Comparison of ENCODE assay signal across 8 cellular contexts in genomic region chr12:39764944-39765560, GRCh38.
DNase-seq lines count a peak whose midpoint lies in the region; ATAC-seq, FAIRE-seq and TF ChIP-seq lines count a peak whose summit lies in the region.

No MANE protein-coding gene starts in this region.

- H3K27ac ChIP-seq in kidney (ENCODE audit: low read depth in 2 of 2, low read length in 2 of 2), result no peak overlapping the region

- H3K9ac ChIP-seq in kidney (ENCODE audit: low read length in 2 of 2), result no peak overlapping the region

- ATAC-seq in stimulated activated naive CD8-positive, alpha-beta T cell treated with anti-CD3 and anti-CD28 coated beads, Interleukin-15, amount 100 ng/mL, for 72 hours, result peak; percentile 59
- no peak for ATAC-seq in stimulated activated naive CD8-positive, alpha-beta T cell treated with anti-CD3 and anti-CD28 coated beads, Interleukin-15, Interleukin-2, amounts not matched to agents 100 U/mL and 50 U/mL, for 24 hours

- no peaks in the 10 kb centered on the region for H3K4me1 ChIP-seq in kidney (ENCODE audit: control insufficient read depth in 1 of 2, insufficient read depth in 1 of 2, low read depth in 1 of 2, low read length in 2 of 2)

- H3K27ac Mint-ChIP-seq in stimulated activated naive CD8-positive, alpha-beta T cell treated with anti-CD3 and anti-CD28 coated beads, Interleukin-15, amount 100 ng/mL, for 72 hours, result no peak overlapping the region
- H3K27ac Mint-ChIP-seq in HFFc6 (no peak overlapping the region), brain (no peak overlapping the region), type B pancreatic cell (no peak overlapping the region)

- H3K27me3 Mint-ChIP-seq in stimulated activated naive CD8-positive, alpha-beta T cell treated with anti-CD3 and anti-CD28 coated beads, Interleukin-15, amount 100 ng/mL, for 72 hours, result no peaks in the 10 kb centered on the region
- H3K27me3 Mint-ChIP-seq in HFFc6 (ENCODE audit: insufficient read depth) (no peaks in the 10 kb centered on the region), brain (peaks cover 2% of the 10 kb centered on the region), type B pancreatic cell (no peaks in the 10 kb centered on the region)

- H3K4me1 Mint-ChIP-seq in stimulated activated naive CD8-positive, alpha-beta T cell treated with anti-CD3 and anti-CD28 coated beads, Interleukin-15, amount 100 ng/mL, for 72 hours, result no peaks in the 10 kb centered on the region
- H3K4me1 Mint-ChIP-seq in HFFc6 (ENCODE audit: low read depth), result no peaks in the 10 kb centered on the region
- H3K4me1 Mint-ChIP-seq in brain, result no peaks in the 10 kb centered on the region
- no peaks in the 10 kb centered on the region for H3K4me1 Mint-ChIP-seq in type B pancreatic cell (ENCODE audit: unreplicated experiment)

- peak; percentile 87 for FAIRE-seq in kidney (lab: Jason Lieb, UNC)

- H3K36me3 ChIP-seq in kidney (ENCODE audit: control insufficient read depth in 1 of 2, insufficient read depth in 2 of 2, low read length in 2 of 2), result peaks cover 0 to 4% of the 10 kb centered on the region in 2 donors

- H3K4me3 Mint-ChIP-seq in stimulated activated naive CD8-positive, alpha-beta T cell treated with anti-CD3 and anti-CD28 coated beads, Interleukin-15, amount 100 ng/mL, for 72 hours, result no peak overlapping the region
- no peak overlapping the region for H3K4me3 Mint-ChIP-seq in HFFc6
- H3K4me3 Mint-ChIP-seq in brain, result no peak overlapping the region
- no peak overlapping the region for H3K4me3 Mint-ChIP-seq in type B pancreatic cell

- TF ChIP-seq CTCF in HFFc6 (IDR thresholded peaks at IDR 0.05) (peak; percentile 74), brain (conservative IDR thresholded peaks at IDR 0.05) (peak; percentile 83 to 90), kidney (IDR thresholded peaks at IDR 0.05; ENCODE audit: borderline replicate concordance, extremely low read depth, insufficient read depth) (peak; percentile 73), type B pancreatic cell (conservative IDR thresholded peaks at IDR 0.05) (peak; percentile 85)

- intact Hi-C loops in kidney (cut with DNase I), result loop anchor here (10.0 kb wide), 1 partner anchor 230 kb away; no protein-coding TSS in a partner anchor

- H3K9me3 ChIP-seq in kidney (ENCODE audit: control insufficient read depth in 1 of 2, low read length in 2 of 2), result no peaks in the 10 kb centered on the region

- DNase-seq in stimulated activated naive CD8-positive, alpha-beta T cell treated with anti-CD3 and anti-CD28 coated beads, Interleukin-15, amount 100 ng/mL, for 72 hours, result no peak
- no peak for DNase-seq in stimulated activated naive CD8-positive, alpha-beta T cell treated with anti-CD3 and anti-CD28 coated beads, Interleukin-15, Interleukin-2, amounts not matched to agents 100 U/mL and 50 U/mL, for 24 hours
- peak; percentile 18 for DNase-seq in HFFc6
- peak; percentile 22 for DNase-seq in NCI-H2171 (lab: John Stamatoyannopoulos, UW)
- no peak for DNase-seq in kidney
- DNase-seq in type B pancreatic cell (ENCODE audit: extremely low spot score, unreplicated experiment), result no peak
- no peak for DNase-seq in activated T-cell treated with anti-CD3 and anti-CD28 coated beads, Interleukin-2, amount 50 U/mL, for 48 hours

- H3K9me3 Mint-ChIP-seq in stimulated activated naive CD8-positive, alpha-beta T cell treated with anti-CD3 and anti-CD28 coated beads, Interleukin-15, amount 100 ng/mL, for 72 hours, result no peaks in the 10 kb centered on the region
- H3K9me3 Mint-ChIP-seq in HFFc6, result peaks cover 4% of the 10 kb centered on the region; the same call in 1 of the 2 replicates
- peaks cover 0 to 2% (median 0%) of the 10 kb centered on the region in 5 experiments for H3K9me3 Mint-ChIP-seq in brain
- no peaks in the 10 kb centered on the region for H3K9me3 Mint-ChIP-seq in type B pancreatic cell

- H3K4me3 ChIP-seq in kidney (ENCODE audit: low read length in 2 of 2), result no peak overlapping the region

- no peaks in the 10 kb centered on the region for H3K36me3 Mint-ChIP-seq in HFFc6 (ENCODE audit: low read depth)
- H3K36me3 Mint-ChIP-seq in brain, result peaks cover under 1% of the 10 kb centered on the region
- no peaks in the 10 kb centered on the region for H3K36me3 Mint-ChIP-seq in type B pancreatic cell

Comparison
In these comparisons a context has a peak if more than half of its experiments do, and no peak if none do; other contexts are left out.
1. DNase-seq: peak in HFFc6 (single experiment) and NCI-H2171 (single experiment); none in stimulated activated naive CD8-positive, alpha-beta T cell treated with anti-CD3 and anti-CD28 coated beads, Interleukin-15, amount 100 ng/mL, for 72 hours (0 of 2), stimulated activated naive CD8-positive, alpha-beta T cell treated with anti-CD3 and anti-CD28 coated beads, Interleukin-15, Interleukin-2, amounts not matched to agents 100 U/mL and 50 U/mL, for 24 hours (single experiment), kidney (single experiment), type B pancreatic cell (single experiment) and activated T-cell treated with anti-CD3 and anti-CD28 coated beads, Interleukin-2, amount 50 U/mL, for 48 hours (0 of 2).
2. Peak in every context shown above with its lines, with median percentiles within 50 percentile points of each other: CTCF ChIP-seq.